10 cellular contexts compared by ENCODE assay signal in genomic region chr19:31347828-31348314, GRCh38. TPM values are rescaled to one million over a fixed set of nuclear protein-coding genes. Genes with fewer than 3 reads are reported as not detected.
DNase-seq lines count a peak whose midpoint lies in the region; ATAC-seq and TF ChIP-seq lines count a peak whose summit lies in the region.
"Had no signal": no experiment of that assay in that cellular context is flagged by ENCODE, and none has a peak within 500 bp of the region (broad histone marks: within the 10 kb centered on the region; RNA-seq: fewer than 3 reads in every experiment).

No MANE protein-coding gene starts in this region.

- CTCF ChIA-PET in activated naive CD4-positive, alpha-beta T cell treated with anti-CD3 and anti-CD28 coated beads, Interleukin-2, amount 10 ng/mL, durations not matched to agents 7 days and 5 days (lab: Charles Lee), result no interaction called here

- H3K9me3 Mint-ChIP-seq in activated naive CD4-positive, alpha-beta T cell treated with anti-CD3 and anti-CD28 coated beads, Interleukin-2, amount 10 ng/mL, durations not matched to agents 7 days and 5 days, result no peaks in the 10 kb centered on the region

- no peak overlapping the region for H2BK15ac ChIP-seq in mesenchymal stem cell (ENCODE audit: low read depth, poor library complexity, severe bottlenecking)

- no peak overlapping the region for H4K91ac ChIP-seq in mesenchymal stem cell (ENCODE audit: low read length)

- in situ Hi-C loops in astrocyte of the spinal cord (cut with HindIII; ENCODE audit: low sequenced_read_pairs), result no loop called here

- no peak overlapping the region for H4K8ac ChIP-seq in mesenchymal stem cell (ENCODE audit: low read length)

- H3K4ac ChIP-seq in mesenchymal stem cell (ENCODE audit: low read depth in 1 of 2, low read length in 2 of 2), result peak overlapping the region in 1 of 2 experiments; percentile 57

- H2BK5ac ChIP-seq in mesenchymal stem cell (ENCODE audit: low read depth, low read length, poor library complexity, severe bottlenecking), result no peak overlapping the region

- H3K4me3 ChIP-seq in astrocyte of the spinal cord (ENCODE audit: low read depth, low read length) (peak overlapping the region; percentile 71), mesenchymal stem cell (ENCODE audit: insufficient read depth in 1 of 2, low read depth in 1 of 2, low read length in 2 of 2) (peak overlapping the region; percentile 51 to 79), tibial nerve (peak overlapping the region; percentile 84 to 97 (median 90))

- H3K27me3 ChIP-seq in mesenchymal stem cell (ENCODE audit: control insufficient read depth in 1 of 2, insufficient read depth in 1 of 2, low read length in 2 of 2) (peaks cover 0 to 4% of the 10 kb centered on the region in 2 experiments), tibial nerve (peaks cover 0 to 14% of the 10 kb centered on the region in 2 donors)

- H2BK12ac ChIP-seq in mesenchymal stem cell (ENCODE audit: low read length in 2 of 2), result peak overlapping the region; percentile 21 to 56

- H3K18ac ChIP-seq in mesenchymal stem cell (ENCODE audit: low read depth in 1 of 2, low read length in 2 of 2), result peak overlapping the region in 1 of 2 experiments; percentile 11

- H3K36me3 Mint-ChIP-seq in activated naive CD4-positive, alpha-beta T cell treated with anti-CD3 and anti-CD28 coated beads, Interleukin-2, amount 10 ng/mL, durations not matched to agents 7 days and 5 days, result peaks cover 2% of the 10 kb centered on the region

- H3K79me1 ChIP-seq in mesenchymal stem cell (replicated peaks; ENCODE audit: low read length, poor library complexity, severe bottlenecking), result peaks cover 13% of the 10 kb centered on the region

- no peak overlapping the region for H3K27ac Mint-ChIP-seq in activated naive CD4-positive, alpha-beta T cell treated with anti-CD3 and anti-CD28 coated beads, Interleukin-2, amount 10 ng/mL, durations not matched to agents 7 days and 5 days

- DNase-seq in activated naive CD4-positive, alpha-beta T cell treated with anti-CD3 and anti-CD28 coated beads, Interleukin-2, amount 10 ng/mL, durations not matched to agents 7 days and 5 days, result no peak
- no peak for DNase-seq in activated naive CD4-positive, alpha-beta T cell treated with anti-CD3 and anti-CD28 coated beads, Interleukin-2, amount 50 U/mL, for 16 hours
- peak; percentile 58 for DNase-seq in astrocyte of the spinal cord (ENCODE audit: low read depth, low spot score)
- DNase-seq in mesenchymal stem cell, result no peak
- peak in 1 of 2 donors; percentile 38 for DNase-seq in tibial nerve (ENCODE audit: low spot score in 2 of 2)
- no peak for DNase-seq in kidney tubule cell (ENCODE audit: low spot score)
- no peak for DNase-seq in GF-D8 (lab: John Stamatoyannopoulos, UW)
- DNase-seq: occipital lobe had no signal

- peaks cover 90% of the 10 kb centered on the region for H3K27me3 Mint-ChIP-seq in activated naive CD4-positive, alpha-beta T cell treated with anti-CD3 and anti-CD28 coated beads, Interleukin-2, amount 10 ng/mL, durations not matched to agents 7 days and 5 days

- 7% methylated on average over 8 of the region's 10 CpGs for WGBS in mesenchymal stem cell
- 46 to 49% methylated on average over 10 of the region's 10 CpGs for WGBS in tibial nerve, 2 donors

- H2AFZ ChIP-seq in mesenchymal stem cell (ENCODE audit: low read depth, low read length), result no peak overlapping the region

- H3K4me3 Mint-ChIP-seq in activated naive CD4-positive, alpha-beta T cell treated with anti-CD3 and anti-CD28 coated beads, Interleukin-2, amount 10 ng/mL, durations not matched to agents 7 days and 5 days, result peak overlapping the region; percentile 75

- no peak overlapping the region for H2AK5ac ChIP-seq in mesenchymal stem cell (ENCODE audit: low read length, severe bottlenecking)

- H3K9me3 ChIP-seq in mesenchymal stem cell (ENCODE audit: control insufficient read depth, low read length), result no peaks in the 10 kb centered on the region
- H3K9me3 ChIP-seq in tibial nerve, result no peaks in the 10 kb centered on the region
- H3K9me3 ChIP-seq: body of pancreas had no signal

- TF ChIP-seq EP300 in tibial nerve (IDR thresholded peaks at IDR 0.05), result no peak

- H3K27ac ChIP-seq in mesenchymal stem cell (ENCODE audit: low read length, poor library complexity, severe bottlenecking), result peak overlapping the region; percentile 27
- H3K27ac ChIP-seq in tibial nerve, result peak overlapping the region in 3 of 4 donors; percentile 81 to 94 (median 93)

- H3K9ac ChIP-seq in mesenchymal stem cell (ENCODE audit: low read length), result peak overlapping the region; percentile 92

- H2BK120ac ChIP-seq in mesenchymal stem cell (ENCODE audit: low read depth, low read length), result no peak overlapping the region

- H3K14ac ChIP-seq in mesenchymal stem cell (ENCODE audit: low read length in 2 of 2), result peak overlapping the region in 1 of 2 experiments; percentile 35

- H3K4me1 ChIP-seq in mesenchymal stem cell (ENCODE audit: control insufficient read depth, insufficient read depth, low read depth, low read length), result peaks cover 21% of the 10 kb centered on the region
- H3K4me1 ChIP-seq in tibial nerve, result peaks cover 0 to 40% (median 7%) of the 10 kb centered on the region in 4 donors

- H3K36me3 ChIP-seq in mesenchymal stem cell (ENCODE audit: control insufficient read depth in 1 of 2, insufficient read depth in 2 of 2, low read depth in 1 of 2, low read length in 2 of 2) (peaks cover 5 to 12% of the 10 kb centered on the region in 2 experiments), tibial nerve (no peaks in the 10 kb centered on the region)

- TF ChIP-seq CTCF in astrocyte of the spinal cord (IDR thresholded peaks at IDR 0.05; ENCODE audit: low read depth, low read length), result no peak
- no peak for TF ChIP-seq CTCF in tibial nerve (IDR thresholded peaks at IDR 0.05)

- H3K4me1 Mint-ChIP-seq in activated naive CD4-positive, alpha-beta T cell treated with anti-CD3 and anti-CD28 coated beads, Interleukin-2, amount 10 ng/mL, durations not matched to agents 7 days and 5 days, result peaks cover 26% of the 10 kb centered on the region

- H3K4me2 ChIP-seq in mesenchymal stem cell (ENCODE audit: low read length, poor library complexity, severe bottlenecking), result peak overlapping the region; percentile 64

- no peak for TF ChIP-seq POLR2A in tibial nerve (IDR thresholded peaks at IDR 0.05)

- ATAC-seq in GM19467 (IDR thresholded peaks at IDR 0.05; ENCODE audit: unreplicated experiment), result no peak
- ATAC-seq: body of pancreas had no signal

- H3K23ac ChIP-seq in mesenchymal stem cell (ENCODE audit: low read length in 2 of 2), result no peak overlapping the region

RNA-seq across cellular contexts. Expression of gene TSHZ3, which starts 1.4 kb away (rescaled TPM):
- polyA plus RNA-seq in mesenchymal stem cell (2013, experiment 1 of 2), result 28.5 TPM
- 27.9 TPM for polyA plus RNA-seq in mesenchymal stem cell (2013, experiment 2 of 2)
- 10 to 100 TPM; 20.4 to 22.4 (median 22.3) TPM for total RNA-seq in tibial nerve
